2 cellular contexts compared by ENCODE assay signal in genomic region chr6:130047440-130047995, GRCh38.
TF ChIP-seq lines count a peak whose summit lies in the region.

No MANE protein-coding gene starts in this region.

TF ChIP-seq in GM12878, 131 proteins besides CTCF, POLR2A, EP300 and RAD21:
- TF ChIP-seq USF2 (IDR thresholded peaks at IDR 0.05; ENCODE audit: borderline replicate concordance, low read depth, low read length), result no peak
- TF ChIP-seq RAD51 (IDR thresholded peaks at IDR 0.05), result no peak
- TF ChIP-seq PRDM15 (CRISPR knock-in tag; IDR thresholded peaks at IDR 0.05), result no peak
- no peak for TF ChIP-seq BMI1 (IDR thresholded peaks at IDR 0.05; ENCODE audit: borderline replicate concordance)
- no peak for TF ChIP-seq IRF3 (IDR thresholded peaks at IDR 0.05)
- no peak for TF ChIP-seq SMC3 (IDR thresholded peaks at IDR 0.05; ENCODE audit: borderline replicate concordance, low read length)
- no peak for TF ChIP-seq NFXL1 (IDR thresholded peaks at IDR 0.05; ENCODE audit: borderline replicate concordance)
- no peak for TF ChIP-seq HSF1 (IDR thresholded peaks at IDR 0.05; ENCODE audit: low read depth, low read length)
- TF ChIP-seq PAX5 (IDR thresholded peaks at IDR 0.05; ENCODE audit: borderline replicate concordance, low read depth, low read length), result no peak

TF ChIP-seq in neural cell, 6 proteins besides CTCF, POLR2A, EP300 and RAD21:
- no peak for TF ChIP-seq TAF1 (IDR thresholded peaks at IDR 0.05; ENCODE audit: low read depth)
- TF ChIP-seq SMC3 (conservative IDR thresholded peaks at IDR 0.05; ENCODE audit: poor library complexity), result no peak
- no peak for TF ChIP-seq EZH2 (IDR thresholded peaks at IDR 0.05; ENCODE audit: borderline replicate concordance, insufficient read depth, low read length, poor library complexity, severe bottlenecking)
- TF ChIP-seq MXI1 (conservative IDR thresholded peaks at IDR 0.05; ENCODE audit: poor library complexity, severe bottlenecking), result no peak
- no peak for TF ChIP-seq REST (IDR thresholded peaks at IDR 0.05; ENCODE audit: borderline replicate concordance)
- no peak for TF ChIP-seq POLR2AphosphoS5 (IDR thresholded peaks at IDR 0.05)
